20 cellular contexts compared by ENCODE assay signal in the genomic region with DNA sequence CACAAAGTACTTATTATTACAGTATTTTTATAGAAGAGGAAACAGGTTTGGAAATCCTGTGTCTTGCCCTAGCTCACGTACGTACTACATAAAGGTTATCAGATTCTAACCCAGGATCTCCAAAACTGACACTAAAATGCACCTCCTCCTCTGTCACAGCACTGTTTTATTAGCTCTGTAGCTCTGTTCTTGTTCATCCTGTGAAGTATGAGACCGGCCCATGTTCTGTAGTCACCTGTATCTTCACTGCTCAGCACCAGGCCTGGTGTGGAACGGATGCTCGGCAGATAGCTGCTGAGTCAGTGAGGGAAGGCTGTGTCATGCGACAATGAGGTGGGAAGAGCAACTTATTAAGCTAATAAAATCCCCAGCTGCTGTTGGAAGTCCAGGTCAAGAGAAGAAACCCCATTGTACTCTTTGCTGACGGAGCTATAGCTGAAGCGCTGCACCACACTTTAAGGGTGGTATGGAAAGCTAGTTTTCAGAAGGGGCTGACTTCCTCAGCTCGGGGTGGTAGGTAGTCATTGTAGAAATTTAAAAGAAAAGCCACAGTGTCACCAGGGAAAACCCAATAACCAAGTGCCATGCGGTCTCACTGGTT. TPM values are rescaled to one million over a fixed set of nuclear protein-coding genes. Genes with fewer than 3 reads are reported as not detected.
A peak's percentile ranks its signal among the peaks of the same experiment; 100 is the strongest.
DNase-seq lines count a peak whose midpoint lies in the region; ATAC-seq and TF ChIP-seq lines count a peak whose summit lies in the region.
"Had no signal": no experiment of that assay in that cellular context is flagged by ENCODE, and none has a peak within 500 bp of the region (broad histone marks: within the 10 kb centered on the region; RNA-seq: fewer than 3 reads in every experiment).

No MANE protein-coding gene starts in this region.

- H3K27me3 Mint-ChIP-seq in natural killer cell treated with Interleukin-12 subunit alpha and Interleukin-12 subunit beta and Interleukin-15 and Interleukin-18, amount 100 ng/mL, for 72 hours: peaks cover 0 to 9% of the 10 kb centered on the region in 2 donors
- peaks cover 2 to 7% of the 10 kb centered on the region in 2 donors for H3K27me3 Mint-ChIP-seq in natural killer cell (ENCODE audit: low read depth in 2 of 2)
- H3K27me3 Mint-ChIP-seq in activated naive CD8-positive, alpha-beta T cell treated with anti-CD3 and anti-CD28 coated beads, Interleukin-2, amount 50 U/mL, for 24 hours: no peaks in the 10 kb centered on the region
- peaks cover 7% of the 10 kb centered on the region for H3K27me3 Mint-ChIP-seq in stimulated activated naive CD8-positive, alpha-beta T cell treated with anti-CD3 and anti-CD28 coated beads, Interleukin-15, amount 100 ng/mL, for 72 hours
- H3K27me3 Mint-ChIP-seq: activated CD4-positive, alpha-beta T cell treated with anti-CD3 and anti-CD28 coated beads, Interleukin-2, amount 10 ng/mL, durations not matched to agents 24 days and 14 days had no signal

- no peaks in the 10 kb centered on the region for H3K9me3 Mint-ChIP-seq in natural killer cell treated with Interleukin-12 subunit alpha and Interleukin-12 subunit beta and Interleukin-15 and Interleukin-18, amount 100 ng/mL, for 72 hours
- H3K9me3 Mint-ChIP-seq in natural killer cell: no peaks in the 10 kb centered on the region
- H3K9me3 Mint-ChIP-seq in activated naive CD8-positive, alpha-beta T cell treated with anti-CD3 and anti-CD28 coated beads, Interleukin-2, amount 50 U/mL, for 24 hours: no peaks in the 10 kb centered on the region
- H3K9me3 Mint-ChIP-seq in stimulated activated naive CD8-positive, alpha-beta T cell treated with anti-CD3 and anti-CD28 coated beads, Interleukin-15, amount 100 ng/mL, for 72 hours: no peaks in the 10 kb centered on the region
- H3K9me3 Mint-ChIP-seq: activated CD4-positive, alpha-beta T cell treated with anti-CD3 and anti-CD28 coated beads, Interleukin-2, amount 10 ng/mL, durations not matched to agents 24 days and 14 days; dendritic cell treated with granulocyte-macrophage colony-stimulating factor and Interleukin-4, amounts not matched to agents 40 ng/mL and 50 ng/mL, for 4 days; HFFc6 had no signal

- no peak for DNase-seq in natural killer cell treated with Interleukin-12 subunit alpha and Interleukin-12 subunit beta and Interleukin-15 and Interleukin-18, amount 100 ng/mL, for 72 hours (ENCODE audit: low spot score)
- no peak for DNase-seq in natural killer cell
- no peak for DNase-seq in activated naive CD8-positive, alpha-beta T cell treated with anti-CD3 and anti-CD28 coated beads, Interleukin-2, amount 50 U/mL, for 24 hours
- DNase-seq in stimulated activated naive CD8-positive, alpha-beta T cell treated with anti-CD3 and anti-CD28 coated beads, Interleukin-15, amount 100 ng/mL, for 72 hours: no peak
- DNase-seq: activated CD4-positive, alpha-beta T cell treated with anti-CD3 and anti-CD28 coated beads, Interleukin-2, amount 10 ng/mL, durations not matched to agents 24 days and 14 days; activated effector memory CD4-positive, alpha-beta T cell treated with Interleukin-2 at 50 U/mL for 16 hours; head of caudate nucleus; HFFc6; MM.1S; NCI-H2107; NCI-H82; SHP77 treated with DMSO at 0.1 percent for 48 hours; T-helper 2 cell had no signal

- peak overlapping the region in 1 of 2 donors; percentile 29 for H3K27ac Mint-ChIP-seq in natural killer cell treated with Interleukin-12 subunit alpha and Interleukin-12 subunit beta and Interleukin-15 and Interleukin-18, amount 100 ng/mL, for 72 hours
- H3K27ac Mint-ChIP-seq in natural killer cell: no peak overlapping the region
- peak overlapping the region; percentile 37 for H3K27ac Mint-ChIP-seq in activated naive CD8-positive, alpha-beta T cell treated with anti-CD3 and anti-CD28 coated beads, Interleukin-2, amount 50 U/mL, for 24 hours
- H3K27ac Mint-ChIP-seq in stimulated activated naive CD8-positive, alpha-beta T cell treated with anti-CD3 and anti-CD28 coated beads, Interleukin-15, amount 100 ng/mL, for 72 hours: peak overlapping the region in 1 of 2 donors; percentile 10
- H3K27ac Mint-ChIP-seq: activated CD4-positive, alpha-beta T cell treated with anti-CD3 and anti-CD28 coated beads, Interleukin-2, amount 10 ng/mL, durations not matched to agents 24 days and 14 days; dendritic cell treated with granulocyte-macrophage colony-stimulating factor and Interleukin-4, amounts not matched to agents 40 ng/mL and 50 ng/mL, for 4 days; HFFc6 had no signal

- TF ChIP-seq CTCF in natural killer cell (IDR thresholded peaks at IDR 0.05): no peak

- intact Hi-C loops in natural killer cell (cut with micrococcal nuclease): no loop called here

- peaks cover 15 to 27% of the 10 kb centered on the region in 2 donors for H3K4me1 Mint-ChIP-seq in natural killer cell treated with Interleukin-12 subunit alpha and Interleukin-12 subunit beta and Interleukin-15 and Interleukin-18, amount 100 ng/mL, for 72 hours (ENCODE audit: low read depth in 2 of 2)
- H3K4me1 Mint-ChIP-seq in natural killer cell: peaks cover 0 to 1% of the 10 kb centered on the region in 2 donors
- peaks cover 24% of the 10 kb centered on the region for H3K4me1 Mint-ChIP-seq in activated naive CD8-positive, alpha-beta T cell treated with anti-CD3 and anti-CD28 coated beads, Interleukin-2, amount 50 U/mL, for 24 hours
- H3K4me1 Mint-ChIP-seq in stimulated activated naive CD8-positive, alpha-beta T cell treated with anti-CD3 and anti-CD28 coated beads, Interleukin-15, amount 100 ng/mL, for 72 hours: peaks cover 24% of the 10 kb centered on the region

- peak; percentile 68 to 78 for ATAC-seq in natural killer cell treated with Interleukin-12 subunit alpha and Interleukin-12 subunit beta and Interleukin-15 and Interleukin-18, amount 100 ng/mL, for 72 hours
- ATAC-seq in natural killer cell (no peak), HG02763 (IDR thresholded peaks at IDR 0.05; ENCODE audit: unreplicated experiment) (peak; percentile 41), GM18520 (IDR thresholded peaks at IDR 0.05; ENCODE audit: unreplicated experiment) (no peak), HG02798 (IDR thresholded peaks at IDR 0.05; ENCODE audit: poor library complexity, unreplicated experiment) (no peak), HG03521 (IDR thresholded peaks at IDR 0.05; ENCODE audit: unreplicated experiment) (no peak)
- ATAC-seq in activated naive CD8-positive, alpha-beta T cell treated with anti-CD3 and anti-CD28 coated beads, Interleukin-2, amount 50 U/mL, for 24 hours: peak; percentile 40
- ATAC-seq in stimulated activated naive CD8-positive, alpha-beta T cell treated with anti-CD3 and anti-CD28 coated beads, Interleukin-15, amount 100 ng/mL, for 72 hours: peak; percentile 54
- ATAC-seq: esophagus mucosa had no signal

- peak overlapping the region; percentile 34 for H3K4me3 Mint-ChIP-seq in natural killer cell treated with Interleukin-12 subunit alpha and Interleukin-12 subunit beta and Interleukin-15 and Interleukin-18, amount 100 ng/mL, for 72 hours
- H3K4me3 Mint-ChIP-seq in natural killer cell: no peak overlapping the region
- H3K4me3 Mint-ChIP-seq in activated naive CD8-positive, alpha-beta T cell treated with anti-CD3 and anti-CD28 coated beads, Interleukin-2, amount 50 U/mL, for 24 hours: peak overlapping the region; percentile 3
- H3K4me3 Mint-ChIP-seq in stimulated activated naive CD8-positive, alpha-beta T cell treated with anti-CD3 and anti-CD28 coated beads, Interleukin-15, amount 100 ng/mL, for 72 hours: no peak overlapping the region
- H3K4me3 Mint-ChIP-seq: activated CD4-positive, alpha-beta T cell treated with anti-CD3 and anti-CD28 coated beads, Interleukin-2, amount 10 ng/mL, durations not matched to agents 24 days and 14 days; dendritic cell treated with granulocyte-macrophage colony-stimulating factor and Interleukin-4, amounts not matched to agents 40 ng/mL and 50 ng/mL, for 4 days; HFFc6 had no signal

- H3K36me3 Mint-ChIP-seq in natural killer cell treated with Interleukin-12 subunit alpha and Interleukin-12 subunit beta and Interleukin-15 and Interleukin-18, amount 100 ng/mL, for 72 hours: no peaks in the 10 kb centered on the region
- no peaks in the 10 kb centered on the region for H3K36me3 Mint-ChIP-seq in natural killer cell
- H3K36me3 Mint-ChIP-seq in activated naive CD8-positive, alpha-beta T cell treated with anti-CD3 and anti-CD28 coated beads, Interleukin-2, amount 50 U/mL, for 24 hours (ENCODE audit: low read depth): no peaks in the 10 kb centered on the region

RNA-seq across cellular contexts. Expression of gene BCL2A1, which starts 22.8 kb away (rescaled TPM):
- total RNA-seq in natural killer cell treated with Interleukin-12 subunit alpha and Interleukin-12 subunit beta and Interleukin-15 and Interleukin-18, amount 100 ng/mL, for 72 hours: 10 to 100 TPM; 17.3 to 40.0 TPM
- total RNA-seq in natural killer cell: 10 to 100 TPM; 16.5 to 61.3 (median 42.2) TPM
- total RNA-seq: esophagus mucosa, osteocyte had no signal

RNA-seq across cellular contexts. Expression of gene MTHFS, which starts 51.4 kb away (rescaled TPM):
- 10 to 100 TPM; 12.1 to 12.2 TPM for total RNA-seq in natural killer cell treated with Interleukin-12 subunit alpha and Interleukin-12 subunit beta and Interleukin-15 and Interleukin-18, amount 100 ng/mL, for 72 hours
- total RNA-seq in natural killer cell: 10 to 100 TPM in 2 of 3 donors, 1 to 10 TPM in 1; 7.0 to 10.8 (median 10.5) TPM

Comparison
In these comparisons a context has a peak if more than half of its experiments do, and no peak if none do; other contexts are left out.
1. ATAC-seq: peak in natural killer cell treated with Interleukin-12 subunit alpha and Interleukin-12 subunit beta and Interleukin-15 and Interleukin-18, amount 100 ng/mL, for 72 hours (2 of 2), HG02763 (single experiment), activated naive CD8-positive, alpha-beta T cell treated with anti-CD3 and anti-CD28 coated beads, Interleukin-2, amount 50 U/mL, for 24 hours (single experiment) and stimulated activated naive CD8-positive, alpha-beta T cell treated with anti-CD3 and anti-CD28 coated beads, Interleukin-15, amount 100 ng/mL, for 72 hours (single experiment); none in natural killer cell (0 of 3), GM18520 (single experiment), HG02798 (single experiment) and HG03521 (single experiment).
2. H3K4me3 Mint-ChIP-seq: peak in natural killer cell treated with Interleukin-12 subunit alpha and Interleukin-12 subunit beta and Interleukin-15 and Interleukin-18, amount 100 ng/mL, for 72 hours (single experiment) and activated naive CD8-positive, alpha-beta T cell treated with anti-CD3 and anti-CD28 coated beads, Interleukin-2, amount 50 U/mL, for 24 hours (single experiment); none in natural killer cell (single experiment) and stimulated activated naive CD8-positive, alpha-beta T cell treated with anti-CD3 and anti-CD28 coated beads, Interleukin-15, amount 100 ng/mL, for 72 hours (0 of 2).